Comparison of ENCODE assay signal across 36 cellular contexts in the genomic region with DNA sequence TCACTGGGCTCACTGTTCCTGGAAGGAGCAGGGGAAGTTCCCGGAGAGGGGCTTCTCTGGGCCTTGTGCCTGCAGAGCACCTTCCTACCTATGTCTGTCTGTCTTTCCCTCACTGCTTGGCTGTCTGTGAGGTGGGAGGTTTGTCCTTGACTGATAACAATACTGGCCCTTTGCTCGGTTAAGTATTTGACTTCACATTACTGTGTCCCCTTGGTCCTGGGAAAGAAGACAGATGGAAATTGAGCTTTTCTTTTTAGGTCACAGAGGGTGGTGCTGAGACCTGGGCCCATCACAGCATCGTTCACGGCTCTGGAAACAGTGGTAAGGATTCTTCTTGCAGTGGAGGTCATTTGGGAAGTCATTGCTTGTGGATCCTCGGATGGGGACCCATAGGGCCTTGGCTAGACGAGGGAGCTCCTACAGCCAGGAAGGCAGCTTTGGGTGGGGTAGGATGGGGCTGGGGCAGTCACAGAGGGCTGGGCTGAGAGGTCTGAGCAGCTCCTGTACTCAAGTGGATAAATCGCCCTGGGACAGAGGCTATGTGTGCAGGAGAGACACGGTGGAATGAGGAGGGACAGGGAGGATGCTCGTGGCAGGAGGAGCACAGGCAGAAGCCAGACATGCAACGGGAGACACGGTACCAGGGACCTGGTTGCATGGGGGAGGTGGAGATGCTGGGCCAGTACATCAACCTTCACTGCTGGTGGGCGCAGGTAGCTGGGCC.
"Had no signal": no experiment of that assay in that cellular context is flagged by ENCODE, and none has a peak within 500 bp of the region (broad histone marks: within the 10 kb centered on the region; RNA-seq: fewer than 3 reads in every experiment).

No MANE protein-coding gene starts in this region.

- H3K27ac ChIP-seq: adrenal gland, ascending aorta, body of pancreas, brain microvascular endothelial cell, breast epithelium, cardiac muscle cell had no signal

- H3K4me1 Mint-ChIP-seq: activated naive CD4-positive, alpha-beta T cell treated with anti-CD3 and anti-CD28 coated beads, Interleukin-2, amount 50 U/mL, for 24 hours; activated T-helper 17 cell treated with anti-CD3 and anti-CD28 coated beads, Interleukin-2, amount 50 U/mL, for 72 hours had no signal

- FAIRE-seq: astrocyte, bronchial epithelial cell had no signal

- H3K36me3 ChIP-seq: adrenal gland, brain microvascular endothelial cell, breast epithelium had no signal

- H3K9me3 ChIP-seq: adrenal gland, ascending aorta, body of pancreas, breast epithelium had no signal

- H3K4me3 Mint-ChIP-seq: activated naive CD4-positive, alpha-beta T cell treated with anti-CD3 and anti-CD28 coated beads for 36 hours; activated naive CD4-positive, alpha-beta T cell treated with anti-CD3 and anti-CD28 coated beads, Interleukin-2, amount 10 ng/mL, durations not matched to agents 7 days and 5 days; activated naive CD4-positive, alpha-beta T cell treated with anti-CD3 and anti-CD28 coated beads, Interleukin-2, amount 50 U/mL, for 24 hours; activated naive CD8-positive, alpha-beta T cell; activated naive CD8-positive, alpha-beta T cell treated with anti-CD3 and anti-CD28 coated beads, Interleukin-2, amount 10 ng/mL, durations not matched to agents 7 days and 5 days; activated T-cell treated with anti-CD3 and anti-CD28 coated beads, Interleukin-2, amount 50 U/mL, for 24 hours; activated T-cell treated with anti-CD3 and anti-CD28 coated beads, Interleukin-2, amount 50 U/mL, for 4 hours; activated T-cell treated with anti-CD3 and anti-CD28 coated beads, Interleukin-2, amount 50 U/mL, for 72 hours; activated T-helper 1 cell treated with anti-CD3 and anti-CD28 coated beads, Interleukin-12 subunit alpha, Interleukin-12 subunit beta, Interleukin-2, Interleukin-4 antibody, amounts not matched to agents 30 ng/mL and 10 ng/mL and 1 ng/mL, durations not matched to agents 14 hours and 24 hours and 36 hours; activated T-helper 17 cell treated with anti-CD3 and anti-CD28 coated beads, Interleukin-2, amount 50 U/mL, for 72 hours; brain; central memory CD8-positive, alpha-beta T cell had no signal

- H3K27me3 Mint-ChIP-seq: activated naive CD4-positive, alpha-beta T cell treated with anti-CD3 and anti-CD28 coated beads, Interleukin-2, amount 50 U/mL, for 24 hours; activated naive CD8-positive, alpha-beta T cell; activated naive CD8-positive, alpha-beta T cell treated with anti-CD3 and anti-CD28 coated beads, Interleukin-2, amount 10 ng/mL, durations not matched to agents 7 days and 5 days had no signal

- H3K27ac Mint-ChIP-seq: activated naive CD4-positive, alpha-beta T cell treated with anti-CD3 and anti-CD28 coated beads for 36 hours; activated naive CD4-positive, alpha-beta T cell treated with anti-CD3 and anti-CD28 coated beads, Interleukin-2, amount 10 ng/mL, durations not matched to agents 7 days and 5 days; activated naive CD4-positive, alpha-beta T cell treated with anti-CD3 and anti-CD28 coated beads, Interleukin-2, amount 50 U/mL, for 24 hours; activated naive CD4-positive, alpha-beta T cell treated with anti-CD3 and anti-CD28 coated beads, Interleukin-2, amount 50 U/mL, for 72 hours; activated naive CD8-positive, alpha-beta T cell; activated naive CD8-positive, alpha-beta T cell treated with anti-CD3 and anti-CD28 coated beads, Interleukin-2, amount 10 ng/mL, durations not matched to agents 7 days and 5 days; activated T-cell treated with anti-CD3 and anti-CD28 coated beads, Interleukin-2, amount 50 U/mL, for 24 hours; activated T-cell treated with anti-CD3 and anti-CD28 coated beads, Interleukin-2, amount 50 U/mL, for 72 hours; activated T-helper 1 cell treated with anti-CD3 and anti-CD28 coated beads, Interleukin-12 subunit alpha, Interleukin-12 subunit beta, Interleukin-2, Interleukin-4 antibody, amounts not matched to agents 30 ng/mL and 10 ng/mL and 1 ng/mL, durations not matched to agents 14 hours and 24 hours and 36 hours; activated T-helper 17 cell treated with anti-CD3 and anti-CD28 coated beads, Interleukin-2, amount 50 U/mL, for 72 hours; activated T-helper 2 cell treated with anti-CD3 and anti-CD28 coated beads, Interferon-gamma antibody, Interleukin-2, Interleukin-4, amounts not matched to agents 10 μg/mL and 5 μg/mL and 100 μg/mL, durations not matched to agents 14 hours and 24 hours and 36 hours had no signal

- H3K36me3 Mint-ChIP-seq: activated naive CD4-positive, alpha-beta T cell treated with anti-CD3 and anti-CD28 coated beads, Interleukin-2, amount 50 U/mL, for 24 hours; activated naive CD4-positive, alpha-beta T cell treated with anti-CD3 and anti-CD28 coated beads, Interleukin-2, amount 50 U/mL, for 72 hours; activated naive CD8-positive, alpha-beta T cell had no signal

- ATAC-seq: activated naive CD4-positive, alpha-beta T cell treated with anti-CD3 and anti-CD28 coated beads, Interleukin-2, amount 50 U/mL, for 72 hours; activated T-cell treated with anti-CD3 and anti-CD28 coated beads, Interleukin-2, amount 50 U/mL, for 4 hours; activated T-cell treated with anti-CD3 and anti-CD28 coated beads, Interleukin-2, amount 50 U/mL, for 72 hours; activated T-helper 17 cell treated with anti-CD3 and anti-CD28 coated beads, Interleukin-2, amount 50 U/mL, for 72 hours; body of pancreas had no signal

- H3K4me1 ChIP-seq: adrenal gland, ascending aorta, breast epithelium had no signal

- H3K9me3 Mint-ChIP-seq: activated naive CD4-positive, alpha-beta T cell treated with anti-CD3 and anti-CD28 coated beads for 36 hours; activated naive CD4-positive, alpha-beta T cell treated with anti-CD3 and anti-CD28 coated beads, Interleukin-2, amount 10 ng/mL, durations not matched to agents 7 days and 5 days; activated naive CD4-positive, alpha-beta T cell treated with anti-CD3 and anti-CD28 coated beads, Interleukin-2, amount 50 U/mL, for 24 hours; activated naive CD4-positive, alpha-beta T cell treated with anti-CD3 and anti-CD28 coated beads, Interleukin-2, amount 50 U/mL, for 72 hours; activated naive CD8-positive, alpha-beta T cell treated with anti-CD3 and anti-CD28 coated beads, Interleukin-2, amount 10 ng/mL, durations not matched to agents 7 days and 5 days; activated T-cell treated with anti-CD3 and anti-CD28 coated beads, Interleukin-2, amount 50 U/mL, for 24 hours; activated T-cell treated with anti-CD3 and anti-CD28 coated beads, Interleukin-2, amount 50 U/mL, for 4 hours; activated T-cell treated with anti-CD3 and anti-CD28 coated beads, Interleukin-2, amount 50 U/mL, for 72 hours; activated T-helper 1 cell treated with anti-CD3 and anti-CD28 coated beads, Interleukin-12 subunit alpha, Interleukin-12 subunit beta, Interleukin-2, Interleukin-4 antibody, amounts not matched to agents 30 ng/mL and 10 ng/mL and 1 ng/mL, durations not matched to agents 14 hours and 24 hours and 36 hours; activated T-helper 17 cell treated with anti-CD3 and anti-CD28 coated beads, Interleukin-2, amount 50 U/mL, for 72 hours; activated T-helper 2 cell treated with anti-CD3 and anti-CD28 coated beads, Interferon-gamma antibody, Interleukin-2, Interleukin-4, amounts not matched to agents 10 μg/mL and 5 μg/mL and 100 μg/mL, durations not matched to agents 14 hours and 24 hours and 36 hours; brain; central memory CD8-positive, alpha-beta T cell had no signal

- DNase-seq: activated effector memory CD4-positive, alpha-beta T cell treated with anti-CD3 and anti-CD28 coated beads, Interleukin-2, amount 50 U/mL, for 16 hours; activated effector memory CD4-positive, alpha-beta T cell treated with Interleukin-2 at 50 U/mL for 16 hours; activated gamma-delta T cell; activated gamma-delta T cell treated with Interleukin-2 at 50 U/mL for 16 hours; activated naive CD4-positive, alpha-beta T cell; activated naive CD4-positive, alpha-beta T cell treated with anti-CD3 and anti-CD28 coated beads for 36 hours; activated naive CD4-positive, alpha-beta T cell treated with anti-CD3 and anti-CD28 coated beads, Interleukin-2, amount 10 ng/mL, durations not matched to agents 7 days and 5 days; activated naive CD4-positive, alpha-beta T cell treated with anti-CD3 and anti-CD28 coated beads, Interleukin-2, amount 50 U/mL, for 16 hours; activated naive CD4-positive, alpha-beta T cell treated with Interleukin-2 at 50 U/mL for 16 hours; activated naive CD8-positive, alpha-beta T cell treated with anti-CD3 and anti-CD28 coated beads, Interleukin-2, amount 10 ng/mL, durations not matched to agents 7 days and 5 days; activated T-cell treated with anti-CD3 and anti-CD28 coated beads for 4 hours; activated T-cell treated with anti-CD3 and anti-CD28 coated beads, Interleukin-2, amount 50 U/mL, for 1 hour; activated T-cell treated with anti-CD3 and anti-CD28 coated beads, Interleukin-2, amount 50 U/mL, for 24 hours; activated T-cell treated with anti-CD3 and anti-CD28 coated beads, Interleukin-2, amount 50 U/mL, for 4 hours; activated T-cell treated with anti-CD3 and anti-CD28 coated beads, Interleukin-2, amount 50 U/mL, for 48 hours; activated T-cell treated with anti-CD3 and anti-CD28 coated beads, Interleukin-2, amount 50 U/mL, for 72 hours; adrenal gland; amniotic stem cell; aorta; body of pancreas; brain microvascular endothelial cell; central memory CD4-positive, alpha-beta T cell; cerebellar nuclear complex had no signal

- H3K27me3 ChIP-seq: adrenal gland, ascending aorta, body of pancreas, brain microvascular endothelial cell, breast epithelium, cardiac muscle cell had no signal

- H3K4me3 ChIP-seq: adrenal gland, ascending aorta, body of pancreas, breast epithelium, cardiac muscle cell had no signal
